ENCODE assay signal across 19 cellular contexts in the genomic region with DNA sequence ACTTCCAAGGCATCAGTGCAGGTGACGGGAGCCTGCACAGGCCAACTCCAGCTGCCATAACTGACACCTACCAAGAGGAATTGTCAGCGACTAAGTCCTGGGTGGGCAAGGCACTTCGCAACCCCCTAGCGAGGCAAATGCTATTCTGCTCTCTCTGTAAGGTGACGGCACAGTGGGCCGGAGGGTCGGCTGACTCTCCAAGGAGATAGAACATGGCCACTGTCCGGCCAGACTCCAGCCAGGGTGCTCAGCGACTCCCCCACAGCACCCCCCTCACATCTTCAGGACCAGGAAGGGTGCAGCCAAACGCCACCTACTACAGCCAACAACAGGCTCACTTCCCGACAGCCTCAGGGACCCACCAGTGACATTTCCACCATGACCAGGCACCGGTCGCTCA. TPM values are rescaled to one million over a fixed set of nuclear protein-coding genes. Genes with fewer than 3 reads are reported as not detected.
DNase-seq lines count a peak whose midpoint lies in the region; ATAC-seq and TF ChIP-seq lines count a peak whose summit lies in the region.
"Had no signal": no experiment of that assay in that cellular context is flagged by ENCODE, and none has a peak within 500 bp of the region (broad histone marks: within the 10 kb centered on the region; RNA-seq: fewer than 3 reads in every experiment).

No MANE protein-coding gene starts in this region.

- WGBS in trophoblast cell (ENCODE audit: extremely low coverage, insufficient coverage, insufficient read length) = no CpG with 5 or more reads among the region's 13 CpGs

- H4K91ac ChIP-seq in trophoblast cell (ENCODE audit: low read depth, low read length) = no peak overlapping the region

- H2BK12ac ChIP-seq in trophoblast cell (ENCODE audit: low read length) = no peak overlapping the region

- H3K36me3 ChIP-seq in trophoblast cell (ENCODE audit: control insufficient read depth in 1 of 2, insufficient read depth in 2 of 2, low read length in 2 of 2) = peaks cover 58 to 65% of the 10 kb centered on the region in 2 experiments

- H2BK5ac ChIP-seq in trophoblast cell (ENCODE audit: low read depth, low read length, poor library complexity) = no peak overlapping the region

- H3K4me3 Mint-ChIP-seq in Calu3 (ENCODE audit: low read depth, unreplicated experiment) = no peak overlapping the region
- H3K4me3 Mint-ChIP-seq in T-helper 17 cell = no peak overlapping the region
- no peak overlapping the region for H3K4me3 Mint-ChIP-seq in endothelial cell (ENCODE audit: unreplicated experiment)
- no peak overlapping the region for H3K4me3 Mint-ChIP-seq in natural killer cell treated with Interleukin-12 subunit alpha and Interleukin-12 subunit beta and Interleukin-15 and Interleukin-18, amount 100 ng/mL, for 72 hours
- H3K4me3 Mint-ChIP-seq: CD4-positive, CD25-positive, alpha-beta regulatory T cell; GM23338; H9 had no signal

- H3K4me2 ChIP-seq in trophoblast cell (ENCODE audit: low read length) = no peak overlapping the region
- H3K4me2 ChIP-seq: GM23338 had no signal

- no peak overlapping the region for H3K4ac ChIP-seq in trophoblast cell (ENCODE audit: low read depth, low read length)

- H2BK120ac ChIP-seq in trophoblast cell (ENCODE audit: insufficient read depth, low read length, poor library complexity) = no peak overlapping the region

- H3K79me1 ChIP-seq in trophoblast cell (ENCODE audit: low read length) = no peaks in the 10 kb centered on the region

- no peak for ATAC-seq in T-helper 17 cell
- ATAC-seq in HG02763 (IDR thresholded peaks at IDR 0.05; ENCODE audit: unreplicated experiment) = no peak
- ATAC-seq in natural killer cell treated with Interleukin-12 subunit alpha and Interleukin-12 subunit beta and Interleukin-15 and Interleukin-18, amount 100 ng/mL, for 72 hours = no peak
- no peak for ATAC-seq in GM19395 (IDR thresholded peaks at IDR 0.05; ENCODE audit: unreplicated experiment)
- ATAC-seq: GM12878 had no signal

- no TSS peak for BruUV-seq in Calu3 (replicated peaks; lab: Mats Ljungman, UMichigan)

- peak overlapping the region; percentile 27 for H3K27ac Mint-ChIP-seq in Calu3 (ENCODE audit: unreplicated experiment)
- H3K27ac Mint-ChIP-seq in T-helper 17 cell = peak overlapping the region; percentile 16
- H3K27ac Mint-ChIP-seq in endothelial cell (ENCODE audit: unreplicated experiment) = peak overlapping the region; percentile 70
- H3K27ac Mint-ChIP-seq in natural killer cell treated with Interleukin-12 subunit alpha and Interleukin-12 subunit beta and Interleukin-15 and Interleukin-18, amount 100 ng/mL, for 72 hours = no peak overlapping the region
- H3K27ac Mint-ChIP-seq: GM23338 had no signal

- no peak overlapping the region for H2AFZ ChIP-seq in trophoblast cell (ENCODE audit: insufficient read depth, low read length, poor library complexity)
- H2AFZ ChIP-seq: GM23338 had no signal

- no peak overlapping the region for H3K4me3 ChIP-seq in trophoblast cell (ENCODE audit: low read depth, low read length)
- H3K4me3 ChIP-seq: GM12878, GM23338 had no signal

- no peaks in the 10 kb centered on the region for H3K9me3 ChIP-seq in T-helper 17 cell (ENCODE audit: control insufficient read depth, low read length, poor library complexity, severe bottlenecking)
- H3K9me3 ChIP-seq in trophoblast cell (ENCODE audit: insufficient read depth, low read depth, low read length) = peaks cover 3% of the 10 kb centered on the region
- H3K9me3 ChIP-seq: BE2C had no signal

- no peak overlapping the region for H2AK5ac ChIP-seq in trophoblast cell (ENCODE audit: low read length)

- no peak overlapping the region for H3K14ac ChIP-seq in trophoblast cell (ENCODE audit: low read length)

- H3K9me3 Mint-ChIP-seq in Calu3 (ENCODE audit: low read depth, unreplicated experiment) = no peaks in the 10 kb centered on the region
- no peaks in the 10 kb centered on the region for H3K9me3 Mint-ChIP-seq in endothelial cell (ENCODE audit: unreplicated experiment)
- H3K9me3 Mint-ChIP-seq in natural killer cell treated with Interleukin-12 subunit alpha and Interleukin-12 subunit beta and Interleukin-15 and Interleukin-18, amount 100 ng/mL, for 72 hours = no peaks in the 10 kb centered on the region
- H3K9me3 Mint-ChIP-seq: GM23338, H9 had no signal

- H3K23ac ChIP-seq in trophoblast cell (ENCODE audit: low read length) = no peak overlapping the region

- peak overlapping the region; percentile 38 for H3K18ac ChIP-seq in trophoblast cell (ENCODE audit: low read length)

- H4K12ac ChIP-seq in trophoblast cell (ENCODE audit: low read depth, low read length) = no peak overlapping the region

- H3K27ac ChIP-seq in trophoblast cell (ENCODE audit: low read depth, low read length) = no peak overlapping the region

- H3K9ac ChIP-seq in trophoblast cell (ENCODE audit: low read length) = no peak overlapping the region

- intact Hi-C loops in Calu3 (cut with micrococcal nuclease; ENCODE audit: unreplicated experiment) = no loop called here

- no peak overlapping the region for H4K8ac ChIP-seq in trophoblast cell (ENCODE audit: low read depth, low read length)

- peaks cover 10% of the 10 kb centered on the region for H3K4me1 Mint-ChIP-seq in Calu3 (ENCODE audit: low read depth, unreplicated experiment)
- H3K4me1 Mint-ChIP-seq in T-helper 17 cell = peaks cover 18% of the 10 kb centered on the region
- peaks cover 20% of the 10 kb centered on the region for H3K4me1 Mint-ChIP-seq in endothelial cell (ENCODE audit: unreplicated experiment)
- peaks cover 29 to 35% of the 10 kb centered on the region in 2 donors for H3K4me1 Mint-ChIP-seq in natural killer cell treated with Interleukin-12 subunit alpha and Interleukin-12 subunit beta and Interleukin-15 and Interleukin-18, amount 100 ng/mL, for 72 hours (ENCODE audit: low read depth in 2 of 2)

- H3K27me3 Mint-ChIP-seq in Calu3 (ENCODE audit: unreplicated experiment) (no peaks in the 10 kb centered on the region), T-helper 17 cell (no peaks in the 10 kb centered on the region), endothelial cell (ENCODE audit: unreplicated experiment) (peaks cover 4% of the 10 kb centered on the region)
- H3K27me3 Mint-ChIP-seq in natural killer cell treated with Interleukin-12 subunit alpha and Interleukin-12 subunit beta and Interleukin-15 and Interleukin-18, amount 100 ng/mL, for 72 hours = no peaks in the 10 kb centered on the region

- CTCF ChIA-PET in Calu3 (lab: Charles Lee) = no interaction called here

- H3K79me2 ChIP-seq in trophoblast cell (ENCODE audit: control insufficient read depth, insufficient read depth, low read length, poor library complexity) = peaks cover 7% of the 10 kb centered on the region

- H3K4me1 ChIP-seq in trophoblast cell (ENCODE audit: control insufficient read depth in 1 of 2, insufficient read depth in 2 of 2, low read length in 2 of 2) = peaks cover 16 to 18% of the 10 kb centered on the region in 2 experiments

- no peaks in the 10 kb centered on the region for H3K27me3 ChIP-seq in trophoblast cell (ENCODE audit: insufficient read depth, low read length)
- H3K27me3 ChIP-seq: BE2C had no signal

- no peak for DNase-seq in Calu3
- no peak for DNase-seq in T-helper 17 cell
- no peak for DNase-seq in endothelial cell (ENCODE audit: low spot score)
- DNase-seq in trophoblast cell = no peak
- no peak for DNase-seq in natural killer cell treated with Interleukin-12 subunit alpha and Interleukin-12 subunit beta and Interleukin-15 and Interleukin-18, amount 100 ng/mL, for 72 hours (ENCODE audit: low spot score)
- DNase-seq in activated CD4-positive, alpha-beta T cell treated with anti-CD3 and anti-CD28 coated beads, Interleukin-2, amount 50 U/mL, for 1 hour = no peak
- DNase-seq: ACHN; BE2C; CD4-positive, CD25-positive, alpha-beta regulatory T cell; DMS 273 treated with DMSO at 0.1 percent for 48 hours; DMS53; DND-41; EL; H9; KG1 had no signal

- peaks cover 57% of the 10 kb centered on the region for H3K36me3 Mint-ChIP-seq in Calu3 (ENCODE audit: insufficient read depth, unreplicated experiment)
- H3K36me3 Mint-ChIP-seq in T-helper 17 cell (ENCODE audit: low read depth) = peaks cover 2% of the 10 kb centered on the region
- H3K36me3 Mint-ChIP-seq in endothelial cell (ENCODE audit: low read depth, unreplicated experiment) = peaks cover 16% of the 10 kb centered on the region
- H3K36me3 Mint-ChIP-seq in natural killer cell treated with Interleukin-12 subunit alpha and Interleukin-12 subunit beta and Interleukin-15 and Interleukin-18, amount 100 ng/mL, for 72 hours = peaks cover 6% of the 10 kb centered on the region

- no peak for TF ChIP-seq CTCF in Calu3 (IDR thresholded peaks at IDR 0.05; ENCODE audit: unreplicated experiment)
- no peak for TF ChIP-seq CTCF in endothelial cell (IDR thresholded peaks at IDR 0.05; ENCODE audit: unreplicated experiment)

RNA-seq across cellular contexts. Expression of gene RAB35, which starts 13.2 kb away (rescaled TPM):
- total RNA-seq in Calu3 (2022) (68.2 and 75.4 TPM in 2 replicates), T-helper 17 cell (10 to 100 TPM; 53.3 to 64.9 TPM), endothelial cell (ENCODE audit: unreplicated experiment) (76.4 TPM)
- polyA plus RNA-seq in trophoblast cell (2013) = 46.0 and 48.9 TPM in 2 replicates
- total RNA-seq in natural killer cell treated with Interleukin-12 subunit alpha and Interleukin-12 subunit beta and Interleukin-15 and Interleukin-18, amount 100 ng/mL, for 72 hours = 10 to 100 TPM; 85.2 to 94.1 TPM

Comparison
In these comparisons a context has a peak if more than half of its experiments do, and no peak if none do; other contexts are left out.
1. H3K27ac Mint-ChIP-seq: peak in Calu3 (single experiment), T-helper 17 cell (single experiment) and endothelial cell (single experiment); none in natural killer cell treated with Interleukin-12 subunit alpha and Interleukin-12 subunit beta and Interleukin-15 and Interleukin-18, amount 100 ng/mL, for 72 hours (0 of 2).